ENCODE assay signal across 8 cellular contexts in genomic region chr10:95693668-95694534, GRCh38. TPM values are rescaled to one million over a fixed set of nuclear protein-coding genes. Genes with fewer than 3 reads are reported as not detected.
DNase-seq lines count a peak whose midpoint lies in the region; ATAC-seq and TF ChIP-seq lines count a peak whose summit lies in the region.

TSS of gene TCTN3 (minus strand) at chr10:95693927. CDS start at chr10:95693899, 28 bp downstream.

- peak within 1 kb of the TSS; percentile 70 to 93 (median 86) for H3K4me3 ChIP-seq in spleen

- POLR2A ChIA-PET in WTC11 (lab: Charles Lee): interaction anchor here (0.6 to 1.4 kb wide), 4 partner anchors 62 to 171 kb away, joined by 3 to 7 read pairs (median 3); no protein-coding TSS in a partner anchor

- H3K27ac ChIP-seq in caudate nucleus (ENCODE audit: low read depth, low read length) (peak within 1 kb of the TSS; percentile 44), spleen (peak within 1 kb of the TSS; percentile 58 to 89 (median 82))

- H3K9me3 Mint-ChIP-seq in WTC11 (peaks cover 20% of the 10 kb centered on the region), immature natural killer cell (no peaks in the 10 kb centered on the region)

- H3K36me3 ChIP-seq in spleen: peaks cover 0 to 37% (median 16%) of the 10 kb centered on the region in 6 donors

- H3K27me3 Mint-ChIP-seq in WTC11 (ENCODE audit: low read depth) (peaks cover 7% of the 10 kb centered on the region), immature natural killer cell (ENCODE audit: low read depth in 3 of 3) (peaks cover 9 to 13% (median 12%) of the 10 kb centered on the region in 3 donors)

- intact Hi-C loops in spleen (cut with DNase I; ENCODE audit: low total_unique reads): loop anchor here (5.0 kb wide), 1 partner anchor 148 kb away; no protein-coding TSS in a partner anchor

- peak in 1 of 3 donors; percentile 63 for TF ChIP-seq POLR2A in spleen (IDR thresholded peaks at IDR 0.05)

- H3K27ac Mint-ChIP-seq in WTC11: peak within 1 kb of the TSS; percentile 97
- H3K27ac Mint-ChIP-seq in immature natural killer cell: peak within 1 kb of the TSS; percentile 92 to 98 (median 96)

- peaks cover 8 to 69% (median 46%) of the 10 kb centered on the region in 6 donors for H3K4me1 ChIP-seq in spleen

- DNase-seq in AG08395 (ENCODE audit: low spot score) (peak; percentile 99), NCI-H2227 treated with DMSO at 0.1 percent for 48 hours (lab: John Stamatoyannopoulos, UW) (peak; percentile 98), WTC11 (ENCODE audit: low spot score) (peak; percentile 97), caudate nucleus (lab: John Stamatoyannopoulos, UW) (peak; percentile 76 to 100 (median 97)), immature natural killer cell (peak; percentile 98), spleen (peak; percentile 99)

- 0 to 1% (median 0%) methylated on average over 32 to 53 of the region's 53 CpGs for WGBS in spleen, 5 donors

- peak; percentile 99 for TF ChIP-seq CTCF in WTC11 (IDR thresholded peaks at IDR 0.05)
- peak; percentile 99 to 100 (median 100) for TF ChIP-seq CTCF in spleen (IDR thresholded peaks at IDR 0.05 in 8 of 11, conservative IDR thresholded peaks at IDR 0.05 in 3 of 11)

- peaks cover 17% of the 10 kb centered on the region for H3K4me1 Mint-ChIP-seq in WTC11
- H3K4me1 Mint-ChIP-seq in immature natural killer cell: peaks cover 33 to 44% of the 10 kb centered on the region in 2 donors

- H3K27me3 ChIP-seq in spleen (replicated peaks in 1 of 7): no peaks in the 10 kb centered on the region

- CTCF ChIA-PET in WTC11 (lab: Charles Lee): interaction anchor here (0.5 to 3.5 kb wide), 111 partner anchors 9 to 1115 kb away, joined by 3 to 221 read pairs (median 4); partner anchors contain the start of genes ALDH18A1, CC2D2B, ENTPD1 and ZNF518A

- H3K9me3 ChIP-seq in spleen: peaks cover 0 to 4% (median 0%) of the 10 kb centered on the region in 8 donors

- ATAC-seq in GM18873 (IDR thresholded peaks at IDR 0.05; ENCODE audit: low FRiP score, unreplicated experiment) (peak; percentile 98), HG03159 (IDR thresholded peaks at IDR 0.05; ENCODE audit: unreplicated experiment) (peak; percentile 97), WTC11 (peak; percentile 100)

- H3K36me3 Mint-ChIP-seq in WTC11 (peaks cover 42% of the 10 kb centered on the region), immature natural killer cell (peaks cover 0 to 12% (median 7%) of the 10 kb centered on the region in 3 donors)

- H3K4me3 Mint-ChIP-seq in WTC11 (peak within 1 kb of the TSS; percentile 99), immature natural killer cell (peak within 1 kb of the TSS; percentile 91 to 98 (median 96))

TF ChIP-seq in WTC11, 78 proteins besides CTCF, POLR2A, EP300 and RAD21 (continues in another document):
- TF ChIP-seq TEAD1 (CRISPR knock-in tag; IDR thresholded peaks at IDR 0.05): peak; percentile 58; the same call in 1 of the 2 replicates
- peak; percentile 77 for TF ChIP-seq ETV6 (CRISPR knock-in tag; IDR thresholded peaks at IDR 0.05)
- no peak for TF ChIP-seq USF1 (CRISPR knock-in tag; IDR thresholded peaks at IDR 0.05)
- peak; percentile 40; the same call in 1 of the 2 replicates for TF ChIP-seq MYBL2 (CRISPR knock-in tag; IDR thresholded peaks at IDR 0.05)
- TF ChIP-seq RORB (CRISPR knock-in tag; IDR thresholded peaks at IDR 0.05): no peak
- TF ChIP-seq CREM (CRISPR knock-in tag; IDR thresholded peaks at IDR 0.05): peak; percentile 56; the same call in 1 of the 2 replicates
- no peak for TF ChIP-seq CREB1 (CRISPR knock-in tag; IDR thresholded peaks at IDR 0.05)
- peak; percentile 99 for TF ChIP-seq GTF2I (CRISPR knock-in tag; conservative IDR thresholded peaks at IDR 0.05)
- peak; percentile 81 for TF ChIP-seq SP1 (CRISPR knock-in tag; conservative IDR thresholded peaks at IDR 0.05)
- peak; percentile 84 for TF ChIP-seq MAX (CRISPR knock-in tag; IDR thresholded peaks at IDR 0.05)
- peak; percentile 77 for TF ChIP-seq NFYB (CRISPR knock-in tag; conservative IDR thresholded peaks at IDR 0.05; ENCODE audit: low read depth)
- TF ChIP-seq ATF2 (CRISPR knock-in tag; IDR thresholded peaks at IDR 0.05; ENCODE audit: borderline replicate concordance, low read depth): no peak
- peak; percentile 31; the same call in 1 of the 2 replicates for TF ChIP-seq GABPB1 (CRISPR knock-in tag; IDR thresholded peaks at IDR 0.05)
- peak; percentile 81 for TF ChIP-seq FOXK1 (CRISPR knock-in tag; IDR thresholded peaks at IDR 0.05)
- TF ChIP-seq HMGXB4 (CRISPR knock-in tag; IDR thresholded peaks at IDR 0.05): peak; percentile 60; the same call in 1 of the 2 replicates
- TF ChIP-seq ARID4B (CRISPR knock-in tag; IDR thresholded peaks at IDR 0.05; ENCODE audit: borderline replicate concordance): peak; percentile 71

RNA-seq across cellular contexts. Expression of gene TCTN3, which starts in this region (rescaled TPM):
- total RNA-seq in WTC11 (2021): 26.4 to 33.5 TPM (median 29.3 TPM) in 3 replicates
- 10 to 100 TPM; 32.3 to 58.6 (median 46.6) TPM for polyA plus RNA-seq in immature natural killer cell
- total RNA-seq in spleen: 10 to 100 TPM; 21.4 to 25.7 (median 24.9) TPM
- polyA plus RNA-seq in spleen: 10 to 100 TPM; 10.9 to 14.5 (median 12.3) TPM

Comparison
In these comparisons a context has a peak if more than half of its experiments do, and no peak if none do; other contexts are left out.
1. Peak in every context shown above with its lines: DNase-seq, ATAC-seq, H3K4me3 ChIP-seq and H3K27ac ChIP-seq.